ENCODE assay signal across 10 cellular contexts in genomic region chr2:160419776-160420521, GRCh38.
A peak's percentile ranks its signal among the peaks of the same experiment; 100 is the strongest.
DNase-seq lines count a peak whose midpoint lies in the region; ATAC-seq lines count a peak whose summit lies in the region.
"Had no signal": no experiment of that assay in that cellular context is flagged by ENCODE, and none has a peak within 500 bp of the region (broad histone marks: within the 10 kb centered on the region; RNA-seq: fewer than 3 reads in every experiment).

No MANE protein-coding gene starts in this region.

- H3K36me3 Mint-ChIP-seq in activated T-cell treated with anti-CD3 and anti-CD28 coated beads, Interleukin-2, amount 50 U/mL, for 24 hours (ENCODE audit: low read depth) = peaks cover 4% of the 10 kb centered on the region
- H3K36me3 Mint-ChIP-seq in activated naive CD8-positive, alpha-beta T cell treated with anti-CD3 and anti-CD28 coated beads for 36 hours = peaks cover 23% of the 10 kb centered on the region

- ATAC-seq in right cardiac atrium = peak; percentile 78 to 80

- no peak for DNase-seq in activated T-cell treated with anti-CD3 and anti-CD28 coated beads, Interleukin-2, amount 50 U/mL, for 24 hours
- no peak for DNase-seq in activated T-cell treated with anti-CD3 and anti-CD28 coated beads, Interleukin-2, amount 50 U/mL, for 1 hour
- no peak for DNase-seq in activated naive CD8-positive, alpha-beta T cell treated with anti-CD3 and anti-CD28 coated beads for 36 hours
- DNase-seq in right cardiac atrium = no peak
- peak; percentile 90 for DNase-seq in stromal cell of bone marrow (ENCODE audit: low read depth)
- no peak for DNase-seq in activated effector memory CD4-positive, alpha-beta T cell treated with Interleukin-2 at 50 U/mL for 16 hours
- DNase-seq in epidermal melanocyte (ENCODE audit: insufficient read length, low spot score) = no peak
- no peak for DNase-seq in inferior parietal cortex (ENCODE audit: extremely low spot score)
- DNase-seq: cortex of kidney, SJCRH30 had no signal

- intact Hi-C loops in right cardiac atrium (cut with DNase I) = loop anchor here in 2 of 4 donors (10.0 kb wide), 2 partner anchors 75 to 555 kb away; partner anchors contain the start of gene RBMS1 (in 1 of the 2)

- no peaks in the 10 kb centered on the region for H3K9me3 ChIP-seq in right cardiac atrium (ENCODE audit: control insufficient read depth, low read length)
- H3K9me3 ChIP-seq: SJCRH30 had no signal

- peak overlapping the region; percentile 76 for H3K27ac Mint-ChIP-seq in activated T-cell treated with anti-CD3 and anti-CD28 coated beads, Interleukin-2, amount 50 U/mL, for 24 hours
- H3K27ac Mint-ChIP-seq in activated naive CD8-positive, alpha-beta T cell treated with anti-CD3 and anti-CD28 coated beads for 36 hours = peak overlapping the region; percentile 47

- H3K4me3 Mint-ChIP-seq in activated T-cell treated with anti-CD3 and anti-CD28 coated beads, Interleukin-2, amount 50 U/mL, for 24 hours = no peak overlapping the region
- no peak overlapping the region for H3K4me3 Mint-ChIP-seq in activated naive CD8-positive, alpha-beta T cell treated with anti-CD3 and anti-CD28 coated beads for 36 hours

- H3K27ac ChIP-seq in right cardiac atrium (ENCODE audit: low read length) = peak overlapping the region; percentile 75
- H3K27ac ChIP-seq: SJCRH30 had no signal

- no peaks in the 10 kb centered on the region for H3K27me3 Mint-ChIP-seq in activated T-cell treated with anti-CD3 and anti-CD28 coated beads, Interleukin-2, amount 50 U/mL, for 24 hours
- no peaks in the 10 kb centered on the region for H3K27me3 Mint-ChIP-seq in activated naive CD8-positive, alpha-beta T cell treated with anti-CD3 and anti-CD28 coated beads for 36 hours

- WGBS in right cardiac atrium = 34% methylated on average over 3 of the region's 3 CpGs

- peaks cover 7% of the 10 kb centered on the region for H3K4me1 ChIP-seq in right cardiac atrium (ENCODE audit: control insufficient read depth, insufficient read depth, low read length)
- H3K4me1 ChIP-seq: SJCRH30 had no signal

- H3K4me1 Mint-ChIP-seq in activated T-cell treated with anti-CD3 and anti-CD28 coated beads, Interleukin-2, amount 50 U/mL, for 24 hours (ENCODE audit: low read depth) = peaks cover 83% of the 10 kb centered on the region
- peaks cover 70% of the 10 kb centered on the region for H3K4me1 Mint-ChIP-seq in activated naive CD8-positive, alpha-beta T cell treated with anti-CD3 and anti-CD28 coated beads for 36 hours

- no peak overlapping the region for H3K4me3 ChIP-seq in right cardiac atrium (ENCODE audit: low read length)
- H3K4me3 ChIP-seq: SJCRH30 had no signal

- H3K27me3 ChIP-seq in right cardiac atrium (ENCODE audit: control insufficient read depth, insufficient read depth) = no peaks in the 10 kb centered on the region
- H3K27me3 ChIP-seq: SJCRH30 had no signal

- no peaks in the 10 kb centered on the region for H3K9me3 Mint-ChIP-seq in activated T-cell treated with anti-CD3 and anti-CD28 coated beads, Interleukin-2, amount 50 U/mL, for 24 hours
- H3K9me3 Mint-ChIP-seq in activated naive CD8-positive, alpha-beta T cell treated with anti-CD3 and anti-CD28 coated beads for 36 hours = peaks cover 2% of the 10 kb centered on the region
